Comparison of ENCODE assay signal across 8 cellular contexts in genomic region chr17:48047741-48048320, GRCh38. TPM values are rescaled to one million over a fixed set of nuclear protein-coding genes. Genes with fewer than 3 reads are reported as not detected.
DNase-seq lines count a peak whose midpoint lies in the region; ATAC-seq and TF ChIP-seq lines count a peak whose summit lies in the region.

No MANE protein-coding gene starts in this region.

- CTCF ChIA-PET in BJ (lab: Yijun Ruan, JAX) = interaction anchor here (1.0 to 5.7 kb wide), 9 partner anchors 10 to 69 kb away, joined by 3 to 44 read pairs (median 5); partner anchors contain the start of gene COPZ2

- no peaks in the 10 kb centered on the region for H3K27me3 ChIP-seq in BJ (ENCODE audit: control insufficient read depth, insufficient read depth, low read length)

- peak; percentile 79 for ATAC-seq in HG03457 (IDR thresholded peaks at IDR 0.05; ENCODE audit: unreplicated experiment)

- DNase-seq in BJ (ENCODE audit: low read depth) (peak; percentile 98), GM19240 (ENCODE audit: insufficient read length, low spot score) (peak; percentile 82), NCI-H524 (lab: John Stamatoyannopoulos, UW) (peak; percentile 100), kidney tubule cell (ENCODE audit: low spot score) (peak; percentile 100)
- DNase-seq in activated CD4-positive, alpha-beta T cell treated with anti-CD3 and anti-CD28 coated beads for 4 hours = peak; percentile 96 to 98
- DNase-seq in stimulated activated CD4-positive, alpha-beta T cell treated with anti-CD3 and anti-CD28 coated beads, Interleukin-1b, Interleukin-23, amount 100 ng/mL, for 1 hour (ENCODE audit: low read depth in 2 of 2) = peak; percentile 86 to 95

- H3K4me3 ChIP-seq in BJ (ENCODE audit: low read depth, low read length) = peak overlapping the region; percentile 79

- H3K27ac ChIP-seq in cingulate gyrus (ENCODE audit: low read depth, low read length) = peak overlapping the region; percentile 98

- H3K36me3 ChIP-seq in BJ (ENCODE audit: control insufficient read depth, insufficient read depth, low read length) = peaks cover 4% of the 10 kb centered on the region

- no peak for TF ChIP-seq CTCF in BJ (IDR thresholded peaks at IDR 0.05; ENCODE audit: insufficient read depth, low read depth, low read length)

- POLR2A ChIA-PET in BJ (lab: Charles Lee) = interaction anchor here (0.7 to 1.6 kb wide), 3 partner anchors 23 to 102 kb away, joined by 3 to 13 read pairs (median 3); partner anchors contain the start of gene CDK5RAP3

RNA-seq across cellular contexts. Expression of gene NFE2L1, which starts 0.3 kb away (rescaled TPM):
- 255 and 281 TPM in 2 replicates for polyA plus RNA-seq in BJ (2011; rRNA removed)
- polyA minus RNA-seq in BJ (2011; rRNA and poly(A)+ RNA removed) = 169 and 279 TPM in 2 replicates

RNA-seq across cellular contexts. Expression of gene COPZ2, which starts 10.2 kb away (rescaled TPM):
- 132 and 181 TPM in 2 replicates for polyA plus RNA-seq in BJ (2011; rRNA removed)
- 103 and 118 TPM in 2 replicates for polyA minus RNA-seq in BJ (2011; rRNA and poly(A)+ RNA removed)

RNA-seq across cellular contexts. Expression of gene CBX1, which starts 53.4 kb away (rescaled TPM):
- polyA plus RNA-seq in BJ (2011; rRNA removed) = 20.7 and 40.4 TPM in 2 replicates
- 7.6 and 7.8 TPM in 2 replicates for polyA minus RNA-seq in BJ (2011; rRNA and poly(A)+ RNA removed)

RNA-seq across cellular contexts. Expression of gene SNX11, which starts 59.7 kb away (rescaled TPM):
- 23.5 and 27.3 TPM in 2 replicates for polyA plus RNA-seq in BJ (2011; rRNA removed)
- 12.0 and 16.9 TPM in 2 replicates for polyA minus RNA-seq in BJ (2011; rRNA and poly(A)+ RNA removed)

Comparison
In these comparisons a context has a peak if more than half of its experiments do, and no peak if none do; other contexts are left out.
1. Peak in every context shown above with its lines: DNase-seq, ATAC-seq, H3K4me3 ChIP-seq and H3K27ac ChIP-seq.